1 cellular context compared by ENCODE assay signal in the genomic region with DNA sequence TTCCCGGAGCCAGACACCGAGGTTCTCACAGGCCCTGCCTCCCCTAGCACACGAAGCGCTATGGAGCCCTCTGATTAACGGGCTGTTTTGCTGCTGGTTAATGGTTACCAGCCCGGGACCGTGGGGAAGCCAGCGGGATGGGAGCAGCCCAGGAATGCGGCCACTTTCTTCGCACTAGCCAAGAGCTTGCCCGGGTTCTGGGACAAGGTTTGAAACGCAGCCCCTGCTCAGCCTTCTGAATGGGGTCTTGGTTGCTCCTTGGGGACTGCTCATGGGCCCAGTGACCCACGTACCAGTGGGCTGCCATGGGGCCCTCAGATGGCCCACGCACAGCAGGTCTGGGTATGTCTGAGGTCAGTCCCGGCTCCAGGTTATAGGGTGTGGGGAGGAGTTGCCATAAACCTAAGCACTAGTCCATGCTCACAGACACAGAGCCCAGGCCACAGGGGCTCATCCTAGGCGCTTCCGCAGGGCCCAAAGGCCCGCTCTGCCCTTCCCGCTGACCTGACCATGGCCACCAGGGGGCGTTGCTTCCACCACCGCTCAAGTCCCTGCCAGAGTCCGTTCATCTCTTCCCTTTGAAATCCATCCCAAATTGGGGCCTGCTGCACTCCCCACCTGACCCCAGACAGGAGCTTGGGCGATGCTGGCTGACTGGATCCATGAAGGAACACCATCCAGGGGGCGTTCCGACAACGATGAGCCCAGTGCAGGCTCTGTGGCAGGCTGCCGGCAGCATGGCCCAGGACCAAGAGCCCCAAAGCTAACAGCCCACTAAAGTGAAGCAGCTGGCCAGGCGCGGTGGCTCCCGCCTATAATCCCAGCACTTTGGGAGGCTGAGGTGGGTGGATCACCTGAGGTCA.
TF ChIP-seq lines count a peak whose summit lies in the region.

No MANE protein-coding gene starts in this region.

TF ChIP-seq in HepG2, 621 proteins besides CTCF, POLR2A, EP300 and RAD21 (continued from another document and continues in another):
- TF ChIP-seq, protein P1, sequence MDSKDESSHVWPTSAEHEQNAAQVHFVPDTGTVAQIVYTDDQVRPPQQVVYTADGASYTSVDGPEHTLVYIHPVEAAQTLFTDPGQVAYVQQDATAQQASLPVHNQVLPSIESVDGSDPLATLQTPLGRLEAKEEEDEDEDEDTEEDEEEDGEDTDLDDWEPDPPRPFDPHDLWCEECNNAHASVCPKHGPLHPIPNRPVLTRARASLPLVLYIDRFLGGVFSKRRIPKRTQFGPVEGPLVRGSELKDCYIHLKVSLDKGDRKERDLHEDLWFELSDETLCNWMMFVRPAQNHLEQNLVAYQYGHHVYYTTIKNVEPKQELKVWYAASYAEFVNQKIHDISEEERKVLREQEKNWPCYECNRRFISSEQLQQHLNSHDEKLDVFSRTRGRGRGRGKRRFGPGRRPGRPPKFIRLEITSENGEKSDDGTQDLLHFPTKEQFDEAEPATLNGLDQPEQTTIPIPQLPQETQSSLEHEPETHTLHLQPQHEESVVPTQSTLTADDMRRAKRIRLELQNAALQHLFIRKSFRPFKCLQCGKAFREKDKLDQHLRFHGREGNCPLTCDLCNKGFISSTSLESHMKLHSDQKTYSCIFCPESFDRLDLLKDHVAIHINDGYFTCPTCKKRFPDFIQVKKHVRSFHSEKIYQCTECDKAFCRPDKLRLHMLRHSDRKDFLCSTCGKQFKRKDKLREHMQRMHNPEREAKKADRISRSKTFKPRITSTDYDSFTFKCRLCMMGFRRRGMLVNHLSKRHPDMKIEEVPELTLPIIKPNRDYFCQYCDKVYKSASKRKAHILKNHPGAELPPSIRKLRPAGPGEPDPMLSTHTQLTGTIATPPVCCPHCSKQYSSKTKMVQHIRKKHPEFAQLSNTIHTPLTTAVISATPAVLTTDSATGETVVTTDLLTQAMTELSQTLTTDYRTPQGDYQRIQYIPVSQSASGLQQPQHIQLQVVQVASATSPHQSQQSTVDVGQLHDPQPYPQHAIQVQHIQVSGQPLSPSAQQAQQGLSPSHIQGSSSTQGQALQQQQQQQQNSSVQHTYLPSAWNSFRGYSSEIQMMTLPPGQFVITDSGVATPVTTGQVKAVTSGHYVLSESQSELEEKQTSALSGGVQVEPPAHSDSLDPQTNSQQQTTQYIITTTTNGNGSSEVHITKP (CRISPR knock-in tag; IDR thresholded peaks at IDR 0.05; ENCODE audit: low read depth) = peak; percentile 46; the same call in 1 of the 2 replicates
- TF ChIP-seq RBM39 (IDR thresholded peaks at IDR 0.05; ENCODE audit: low read depth, low read length, poor library complexity, severe bottlenecking) = no peak
- TF ChIP-seq GATAD2A (CRISPR knock-in tag; IDR thresholded peaks at IDR 0.05) = peak; percentile 50
- no peak for TF ChIP-seq HIVEP1 (CRISPR knock-in tag; IDR thresholded peaks at IDR 0.05)
- TF ChIP-seq CHD4 (IDR thresholded peaks at IDR 0.05; ENCODE audit: borderline replicate concordance, low read length) = no peak
- TF ChIP-seq, protein P2, sequence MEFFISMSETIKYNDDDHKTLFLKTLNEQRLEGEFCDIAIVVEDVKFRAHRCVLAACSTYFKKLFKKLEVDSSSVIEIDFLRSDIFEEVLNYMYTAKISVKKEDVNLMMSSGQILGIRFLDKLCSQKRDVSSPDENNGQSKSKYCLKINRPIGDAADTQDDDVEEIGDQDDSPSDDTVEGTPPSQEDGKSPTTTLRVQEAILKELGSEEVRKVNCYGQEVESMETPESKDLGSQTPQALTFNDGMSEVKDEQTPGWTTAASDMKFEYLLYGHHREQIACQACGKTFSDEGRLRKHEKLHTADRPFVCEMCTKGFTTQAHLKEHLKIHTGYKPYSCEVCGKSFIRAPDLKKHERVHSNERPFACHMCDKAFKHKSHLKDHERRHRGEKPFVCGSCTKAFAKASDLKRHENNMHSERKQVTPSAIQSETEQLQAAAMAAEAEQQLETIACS (CRISPR knock-in tag; IDR thresholded peaks at IDR 0.05) = no peak
- TF ChIP-seq JUN (CRISPR knock-in tag; IDR thresholded peaks at IDR 0.05) = 0 out of 2 replicates have a peak, but pooled peaks have one; percentile 37
- TF ChIP-seq RFXAP (CRISPR knock-in tag; IDR thresholded peaks at IDR 0.05; ENCODE audit: borderline replicate concordance) = peak; percentile 25; the same call in 1 of the 2 replicates
- TF ChIP-seq TGIF2 (CRISPR knock-in tag; IDR thresholded peaks at IDR 0.05) = no peak
- peak; percentile 72 for TF ChIP-seq HDAC1 (CRISPR knock-in tag; IDR thresholded peaks at IDR 0.05)
- TF ChIP-seq ZC3H13 (CRISPR knock-in tag; IDR thresholded peaks at IDR 0.05) = no peak
- TF ChIP-seq ZNF639 (CRISPR knock-in tag; conservative IDR thresholded peaks at IDR 0.05) = no peak
- TF ChIP-seq ZNF543 (CRISPR knock-in tag; IDR thresholded peaks at IDR 0.05) = no peak
- TF ChIP-seq ZNF841 (CRISPR knock-in tag; IDR thresholded peaks at IDR 0.05; ENCODE audit: borderline replicate concordance) = no peak
- no peak for TF ChIP-seq ZBTB21 (CRISPR knock-in tag; IDR thresholded peaks at IDR 0.05)
- no peak for TF ChIP-seq FOXP1 (IDR thresholded peaks at IDR 0.05)
- TF ChIP-seq FOXP1 (CRISPR knock-in tag; IDR thresholded peaks at IDR 0.05) = 0 out of 2 replicates have a peak, but pooled peaks have one; percentile 31
- no peak for TF ChIP-seq ZFAT (CRISPR knock-in tag; conservative IDR thresholded peaks at IDR 0.05)
- TF ChIP-seq PBX2 (CRISPR knock-in tag; IDR thresholded peaks at IDR 0.05) = no peak
- TF ChIP-seq HOXD1 (CRISPR knock-in tag; IDR thresholded peaks at IDR 0.05) = no peak
- TF ChIP-seq, protein P3, sequence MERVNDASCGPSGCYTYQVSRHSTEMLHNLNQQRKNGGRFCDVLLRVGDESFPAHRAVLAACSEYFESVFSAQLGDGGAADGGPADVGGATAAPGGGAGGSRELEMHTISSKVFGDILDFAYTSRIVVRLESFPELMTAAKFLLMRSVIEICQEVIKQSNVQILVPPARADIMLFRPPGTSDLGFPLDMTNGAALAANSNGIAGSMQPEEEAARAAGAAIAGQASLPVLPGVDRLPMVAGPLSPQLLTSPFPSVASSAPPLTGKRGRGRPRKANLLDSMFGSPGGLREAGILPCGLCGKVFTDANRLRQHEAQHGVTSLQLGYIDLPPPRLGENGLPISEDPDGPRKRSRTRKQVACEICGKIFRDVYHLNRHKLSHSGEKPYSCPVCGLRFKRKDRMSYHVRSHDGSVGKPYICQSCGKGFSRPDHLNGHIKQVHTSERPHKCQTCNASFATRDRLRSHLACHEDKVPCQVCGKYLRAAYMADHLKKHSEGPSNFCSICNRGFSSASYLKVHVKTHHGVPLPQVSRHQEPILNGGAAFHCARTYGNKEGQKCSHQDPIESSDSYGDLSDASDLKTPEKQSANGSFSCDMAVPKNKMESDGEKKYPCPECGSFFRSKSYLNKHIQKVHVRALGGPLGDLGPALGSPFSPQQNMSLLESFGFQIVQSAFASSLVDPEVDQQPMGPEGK (CRISPR knock-in tag; IDR thresholded peaks at IDR 0.05) = peak; percentile 42
- no peak for TF ChIP-seq ZBTB26 (CRISPR knock-in tag; IDR thresholded peaks at IDR 0.05; ENCODE audit: borderline replicate concordance)
- TF ChIP-seq ZSCAN12 (CRISPR knock-in tag; IDR thresholded peaks at IDR 0.05) = no peak
- no peak for TF ChIP-seq MEIS2 (CRISPR knock-in tag; IDR thresholded peaks at IDR 0.05)
- TF ChIP-seq, protein P4, sequence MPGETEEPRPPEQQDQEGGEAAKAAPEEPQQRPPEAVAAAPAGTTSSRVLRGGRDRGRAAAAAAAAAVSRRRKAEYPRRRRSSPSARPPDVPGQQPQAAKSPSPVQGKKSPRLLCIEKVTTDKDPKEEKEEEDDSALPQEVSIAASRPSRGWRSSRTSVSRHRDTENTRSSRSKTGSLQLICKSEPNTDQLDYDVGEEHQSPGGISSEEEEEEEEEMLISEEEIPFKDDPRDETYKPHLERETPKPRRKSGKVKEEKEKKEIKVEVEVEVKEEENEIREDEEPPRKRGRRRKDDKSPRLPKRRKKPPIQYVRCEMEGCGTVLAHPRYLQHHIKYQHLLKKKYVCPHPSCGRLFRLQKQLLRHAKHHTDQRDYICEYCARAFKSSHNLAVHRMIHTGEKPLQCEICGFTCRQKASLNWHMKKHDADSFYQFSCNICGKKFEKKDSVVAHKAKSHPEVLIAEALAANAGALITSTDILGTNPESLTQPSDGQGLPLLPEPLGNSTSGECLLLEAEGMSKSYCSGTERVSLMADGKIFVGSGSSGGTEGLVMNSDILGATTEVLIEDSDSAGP (CRISPR knock-in tag; IDR thresholded peaks at IDR 0.05; ENCODE audit: borderline replicate concordance) = peak; percentile 49
- 0 out of 2 replicates have a peak, but pooled peaks have one; percentile 27 for TF ChIP-seq ZNF709 (CRISPR knock-in tag; IDR thresholded peaks at IDR 0.05)
- TF ChIP-seq CHCHD3 (CRISPR knock-in tag; IDR thresholded peaks at IDR 0.05) = no peak; the same call in 1 of the 2 replicates
- TF ChIP-seq TFDP2 (CRISPR knock-in tag; IDR thresholded peaks at IDR 0.05) = 0 out of 2 replicates have a peak, but pooled peaks have one; percentile 21
- peak; percentile 7 for TF ChIP-seq XRCC5 (optimal IDR thresholded peaks at IDR 0.05; ENCODE audit: low read length)
- no peak for TF ChIP-seq ZNF34 (CRISPR knock-in tag; IDR thresholded peaks at IDR 0.05; ENCODE audit: borderline replicate concordance)
- TF ChIP-seq PBX3 (CRISPR knock-in tag; IDR thresholded peaks at IDR 0.05; ENCODE audit: borderline replicate concordance) = no peak
- no peak for TF ChIP-seq ZSCAN9 (CRISPR knock-in tag; IDR thresholded peaks at IDR 0.05; ENCODE audit: borderline replicate concordance)
- TF ChIP-seq KAT7 (CRISPR knock-in tag; IDR thresholded peaks at IDR 0.05; ENCODE audit: borderline replicate concordance) = peak; percentile 20; the same call in 1 of the 2 replicates
- TF ChIP-seq ZNF232 (CRISPR knock-in tag; IDR thresholded peaks at IDR 0.05; ENCODE audit: borderline replicate concordance) = no peak
- TF ChIP-seq EEA1 (CRISPR knock-in tag; IDR thresholded peaks at IDR 0.05; ENCODE audit: borderline replicate concordance) = no peak
- TF ChIP-seq GRHL1 (CRISPR knock-in tag; conservative IDR thresholded peaks at IDR 0.05) = no peak
- peak; percentile 32; the same call in 1 of the 2 replicates for TF ChIP-seq THAP11 (CRISPR knock-in tag; IDR thresholded peaks at IDR 0.05)
